Comparison of ENCODE assay signal across 24 cellular contexts in genomic region chr6:116737004-116737403, GRCh38. TPM values are rescaled to one million over a fixed set of nuclear protein-coding genes. Genes with fewer than 3 reads are reported as not detected.
"Had no signal": no experiment of that assay in that cellular context is flagged by ENCODE, and none has a peak within 500 bp of the region (broad histone marks: within the 10 kb centered on the region; RNA-seq: fewer than 3 reads in every experiment).

No MANE protein-coding gene starts in this region.

- H3K27ac ChIP-seq: coronary artery, dorsolateral prefrontal cortex, esophagus muscularis mucosa, gastrocnemius medialis, heart right ventricle, left lung, lower lobe of right lung had no signal

- DNase-seq: dermis blood vessel endothelial cell; dorsolateral prefrontal cortex; effector CD4-positive, alpha-beta T cell; effector memory CD4-positive, alpha-beta T cell; foreskin fibroblast; foreskin melanocyte; gastrocnemius medialis; glutamatergic neuron; head of caudate nucleus; heart right ventricle; hippocampal formation; left cardiac atrium; left lung; left ventricle myocardium superior; lower lobe of right lung; mesenchymal stem cell; naive thymus-derived CD4-positive, alpha-beta T cell had no signal

- H3K4me3 ChIP-seq: coronary artery, dorsolateral prefrontal cortex, esophagus muscularis mucosa, gastrocnemius medialis, heart right ventricle, left lung, lower lobe of right lung had no signal

- H3K9me3 ChIP-seq: gastrocnemius medialis had no signal

- FAIRE-seq: colon, endothelial cell of umbilical vein, islet of Langerhans, keratinocyte had no signal

- H3K27me3 ChIP-seq: dorsolateral prefrontal cortex, esophagus muscularis mucosa, gastrocnemius medialis, heart right ventricle, left lung had no signal

- ATAC-seq: gastrocnemius medialis; heart right ventricle; left cardiac atrium; left lung; left ventricle myocardium superior; lower lobe of right lung; naive thymus-derived CD4-positive, alpha-beta T cell had no signal

- H3K4me1 ChIP-seq: esophagus muscularis mucosa, gastrocnemius medialis, heart right ventricle, left lung, lower lobe of right lung had no signal

RNA-seq across cellular contexts. Expression of gene FAM162B, which starts 28.5 kb away (rescaled TPM):
- total RNA-seq: endothelial cell of umbilical vein; mononuclear cell; naive thymus-derived CD4-positive, alpha-beta T cell had no signal
- polyA plus RNA-seq: keratinocyte; naive thymus-derived CD4-positive, alpha-beta T cell had no signal
